8 cellular contexts compared by ENCODE assay signal in genomic region chr3:50260027-50260941, GRCh38. TPM values are rescaled to one million over a fixed set of nuclear protein-coding genes. Genes with fewer than 3 reads are reported as not detected.
DNase-seq lines count a peak whose midpoint lies in the region; ATAC-seq and TF ChIP-seq lines count a peak whose summit lies in the region.

No MANE protein-coding gene starts in this region.

- H3K4me1 ChIP-seq in HEK293 (ENCODE audit: control insufficient read depth, insufficient read depth, low read length), result peaks cover 3% of the 10 kb centered on the region; the same call in 1 of the 2 replicates

- H3K4me3 ChIP-seq in GM12875 (ENCODE audit: low read depth, low read length) (peak overlapping the region; percentile 57), HEK293 (ENCODE audit: low read depth, low read length) (peak overlapping the region; percentile 36), astrocyte of the spinal cord (ENCODE audit: low read depth, low read length) (peak overlapping the region; percentile 41)

- POLR2A ChIA-PET in HEK293 (lab: Yijun Ruan, JAX), result interaction anchor here (1.5 kb wide), 1 partner anchor 68 kb away, joined by 5 read pairs; the partner anchor contains the start of gene TUSC2

- CTCF ChIA-PET in HEK293 (lab: Yijun Ruan, JAX), result interaction anchor here (0.7 to 3.9 kb wide), 12 partner anchors 11 to 67 kb away, joined by 3 to 49 read pairs (median 4); partner anchors contain the start of gene HYAL2

- no peaks in the 10 kb centered on the region for H3K9me3 ChIP-seq in HEK293 (ENCODE audit: control insufficient read depth, insufficient read depth, low read depth, low read length)

- H3K27ac ChIP-seq in HEK293 (ENCODE audit: extremely low read depth, low read depth, low read length), result peak overlapping the region; percentile 86

- peak; percentile 68 for ATAC-seq in sciatic nerve
- ATAC-seq in HG02884 (IDR thresholded peaks at IDR 0.05; ENCODE audit: unreplicated experiment), result no peak

- DNase-seq in NCI-H1092 (lab: John Stamatoyannopoulos, UW) (peak; percentile 66), T1000 (lab: John Stamatoyannopoulos, UW) (peak; percentile 87), astrocyte of the spinal cord (ENCODE audit: low read depth, low spot score) (peak; percentile 91), hypothalamus (lab: John Stamatoyannopoulos, UW) (peak; percentile 66 to 99 (median 93)), sciatic nerve (ENCODE audit: low spot score) (peak; percentile 97)

- TF ChIP-seq CTCF in GM12875 (IDR thresholded peaks at IDR 0.05; ENCODE audit: borderline replicate concordance, insufficient read depth, low read depth, low read length) (peak; percentile 99), HEK293 (tag by site-specific recombination; IDR thresholded peaks at IDR 0.05) (peak; percentile 75; the same call in 1 of the 2 replicates), astrocyte of the spinal cord (IDR thresholded peaks at IDR 0.05; ENCODE audit: low read depth, low read length) (peak; percentile 81)

- in situ Hi-C loops in astrocyte of the spinal cord (cut with HindIII; ENCODE audit: low sequenced_read_pairs), result no loop called here

- intact Hi-C loops in sciatic nerve (cut with DNase I), result no loop called here

- peaks cover 5 to 26% of the 10 kb centered on the region in 2 experiments for H3K36me3 ChIP-seq in HEK293 (ENCODE audit: control insufficient read depth in 2 of 2, insufficient read depth in 1 of 2, low read length in 2 of 2)

TF ChIP-seq in HEK293, 187 proteins besides CTCF, POLR2A, EP300 and RAD21 (continues in another document):
- TF ChIP-seq ZNF76 (tag by site-specific recombination; IDR thresholded peaks at IDR 0.05; ENCODE audit: borderline replicate concordance, low read depth) (0 out of 2 replicates have a peak, but pooled peaks have one; percentile 23), GLI2 (tag by site-specific recombination; IDR thresholded peaks at IDR 0.05; ENCODE audit: borderline replicate concordance, low read depth) (no peak), KLF17 (tag by site-specific recombination; IDR thresholded peaks at IDR 0.05) (peak; percentile 34), ZNF121 (tag by site-specific recombination; IDR thresholded peaks at IDR 0.05) (no peak), ZFHX2 (tag by site-specific recombination; conservative IDR thresholded peaks at IDR 0.05) (peak; percentile 77), ZFP37 (tag by site-specific recombination; IDR thresholded peaks at IDR 0.05) (no peak), ZNF354C (tag by site-specific recombination; IDR thresholded peaks at IDR 0.05; ENCODE audit: borderline replicate concordance, low read depth) (no peak), ZNF600 (tag by site-specific recombination; IDR thresholded peaks at IDR 0.05) (peak; percentile 45), ZNF280D (tag by site-specific recombination; IDR thresholded peaks at IDR 0.05) (no peak), ZNF660 (tag by site-specific recombination; IDR thresholded peaks at IDR 0.05) (peak; percentile 59; the same call in 1 of the 2 replicates), ZNF174 (tag by site-specific recombination; IDR thresholded peaks at IDR 0.05) (no peak), ZNF2 (tag by site-specific recombination; IDR thresholded peaks at IDR 0.05) (peak; percentile 44; the same call in 1 of the 2 replicates), ZNF629 (tag by site-specific recombination; IDR thresholded peaks at IDR 0.05) (peak; percentile 72; the same call in 1 of the 2 replicates), KLF8 (tag by site-specific recombination; IDR thresholded peaks at IDR 0.05) (peak; percentile 54; the same call in 1 of the 2 replicates), EGR2 (tag by site-specific recombination; IDR thresholded peaks at IDR 0.05; ENCODE audit: low read depth) (peak; percentile 36; the same call in 1 of the 2 replicates), ZNF398 (tag by site-specific recombination; IDR thresholded peaks at IDR 0.05) (peak; percentile 55; the same call in 1 of the 2 replicates), ZBTB44 (tag by site-specific recombination; IDR thresholded peaks at IDR 0.05) (no peak), YY1 (tag by site-specific recombination; IDR thresholded peaks at IDR 0.05) (0 out of 2 replicates have a peak, but pooled peaks have one; percentile 12), ZBTB8A (tag by site-specific recombination; IDR thresholded peaks at IDR 0.05) (peak; percentile 42; the same call in 1 of the 2 replicates), ZBTB6 (tag by site-specific recombination; IDR thresholded peaks at IDR 0.05) (peak; percentile 42; the same call in 1 of the 2 replicates), TCF7L2 (IDR thresholded peaks at IDR 0.05; ENCODE audit: borderline replicate concordance, low read depth, low read length) (peak; percentile 91), GLIS2 (tag by site-specific recombination; IDR thresholded peaks at IDR 0.05) (peak; percentile 66)

RNA-seq across cellular contexts. Expression of gene SEMA3B, which starts 8.7 kb away (rescaled TPM):
- 390 TPM for total RNA-seq in sciatic nerve

RNA-seq across cellular contexts. Expression of gene LSMEM2, which starts 18.6 kb away (rescaled TPM):
- total RNA-seq in sciatic nerve, result 2.0 TPM

RNA-seq across cellular contexts. Expression of gene GNAI2, which starts 24.3 kb away (rescaled TPM):
- 313 TPM for total RNA-seq in sciatic nerve

RNA-seq across cellular contexts. Expression of gene IFRD2, which starts 31.9 kb away (rescaled TPM):
- total RNA-seq in sciatic nerve, result 51.2 TPM

RNA-seq across cellular contexts. Expression of gene HYAL3, which starts 38.9 kb away (rescaled TPM):
- total RNA-seq in sciatic nerve, result 1.5 TPM
